ENCODE assay signal across 18 cellular contexts in the genomic region with DNA sequence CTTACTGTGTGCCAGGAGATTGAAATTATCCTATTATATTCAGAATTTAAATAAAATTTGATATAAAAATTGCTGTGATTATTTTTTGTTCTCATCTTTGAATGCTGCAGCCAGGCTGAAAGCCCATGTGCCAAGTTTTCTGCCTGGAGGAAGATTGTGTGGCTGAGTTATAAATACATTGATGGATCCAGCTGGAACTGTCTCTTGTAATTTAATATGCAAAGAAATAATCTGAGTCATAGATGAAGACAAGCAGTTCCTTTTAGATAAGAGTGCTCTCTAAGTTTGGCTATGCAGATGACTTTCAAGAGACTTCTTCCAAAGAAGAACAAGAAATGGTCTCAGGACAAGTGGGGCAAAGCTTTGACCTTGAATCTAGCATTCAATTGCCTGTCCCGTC.
DNase-seq lines count a peak whose midpoint lies in the region; ATAC-seq and TF ChIP-seq lines count a peak whose summit lies in the region.
"Had no signal": no experiment of that assay in that cellular context is flagged by ENCODE, and none has a peak within 500 bp of the region (broad histone marks: within the 10 kb centered on the region; RNA-seq: fewer than 3 reads in every experiment).

No MANE protein-coding gene starts in this region.

- H3K9me3 Mint-ChIP-seq in MCF 10A (ENCODE audit: unreplicated experiment) = no peaks in the 10 kb centered on the region

- H3K4me3 ChIP-seq in choroid plexus epithelial cell (ENCODE audit: low read depth, low read length) (no peak overlapping the region), lower leg skin (ENCODE audit: low read depth, poor library complexity, severe bottlenecking) (no peak overlapping the region)
- H3K4me3 ChIP-seq: gastroesophageal sphincter, GM12878 had no signal

- DNase-seq in Right ventricle myocardium inferior (ENCODE audit: missing footprints) (no peak), cardiac septum (ENCODE audit: low spot score) (no peak), choroid plexus epithelial cell (ENCODE audit: low read depth) (peak; percentile 39), hepatic stellate cell (ENCODE audit: low spot score) (peak; percentile 5), lower leg skin (ENCODE audit: low spot score in 2 of 2) (no peak), NCI-H524 treated with DMSO at 0.1 percent for 48 hours (lab: John Stamatoyannopoulos, UW) (no peak), MCF 10A (ENCODE audit: unreplicated experiment) (no peak), SIG-M5 treated with dmso at 0.1 percent for 504 hours (lab: John Stamatoyannopoulos, UW; ENCODE audit: unreplicated experiment) (no peak)
- DNase-seq: activated CD8-positive, alpha-beta T cell treated with anti-CD3 and anti-CD28 coated beads, Interleukin-2, amount 10 ng/mL, durations not matched to agents 7 days and 5 days; CD4-positive, alpha-beta memory T cell; effector CD4-positive, alpha-beta T cell; immature natural killer cell; midbrain; NCI-H1694; NCI-H510A had no signal

- BruUV-seq in MCF 10A (replicated peaks; lab: Mats Ljungman, UMichigan) = no TSS peak

- H3K36me3 Mint-ChIP-seq in MCF 10A (ENCODE audit: insufficient read depth, unreplicated experiment) = no peaks in the 10 kb centered on the region
- H3K36me3 Mint-ChIP-seq: CD4-positive, alpha-beta memory T cell; immature natural killer cell had no signal

- POLR2A ChIA-PET in MCF 10A (lab: Yijun Ruan, JAX) = interaction anchor here (1.1 to 1.3 kb wide), 2 partner anchors 12 to 106 kb away, joined by 3 read pairs; no protein-coding TSS in a partner anchor

- CTCF ChIA-PET in MCF 10A (lab: Yijun Ruan, JAX) = no interaction called here

- intact Hi-C loops in Right ventricle myocardium inferior (cut with DNase I) = no loop called here
- intact Hi-C loops in cardiac septum (cut with DNase I) = loop anchor here (5.0 to 10.0 kb wide), 2 partner anchors 36 to 184 kb away; no protein-coding TSS in a partner anchor
- intact Hi-C loops in lower leg skin (cut with DNase I; ENCODE audit: low total_unique reads) = no loop called here
- intact Hi-C loops in MCF 10A (cut with micrococcal nuclease) = no loop called here

- no peaks in the 10 kb centered on the region for H3K27me3 Mint-ChIP-seq in MCF 10A (ENCODE audit: insufficient read depth, unreplicated experiment)
- H3K27me3 Mint-ChIP-seq: CD4-positive, alpha-beta memory T cell had no signal

- no peak for TF ChIP-seq POLR2A in lower leg skin (IDR thresholded peaks at IDR 0.05)

- no peak overlapping the region for H3K4me3 Mint-ChIP-seq in MCF 10A (ENCODE audit: unreplicated experiment)
- H3K4me3 Mint-ChIP-seq: activated CD8-positive, alpha-beta T cell treated with anti-CD3 and anti-CD28 coated beads, Interleukin-2, amount 10 ng/mL, durations not matched to agents 7 days and 5 days; activated T-helper 1 cell treated with anti-CD3 and anti-CD28 coated beads, Interleukin-12 subunit alpha, Interleukin-12 subunit beta, Interleukin-2, Interleukin-4 antibody, amounts not matched to agents 30 ng/mL and 10 ng/mL and 1 ng/mL, durations not matched to agents 14 hours and 24 hours and 36 hours; CD4-positive, alpha-beta memory T cell; immature natural killer cell had no signal

- no peak for TF ChIP-seq CTCF in choroid plexus epithelial cell (conservative IDR thresholded peaks at IDR 0.05; ENCODE audit: low read depth, low read length)
- no peak for TF ChIP-seq CTCF in lower leg skin (IDR thresholded peaks at IDR 0.05)
- TF ChIP-seq CTCF in MCF 10A (IDR thresholded peaks at IDR 0.05; ENCODE audit: unreplicated experiment) = no peak

- ATAC-seq in Right ventricle myocardium inferior = peak; percentile 75
- ATAC-seq: activated CD8-positive, alpha-beta T cell treated with anti-CD3 and anti-CD28 coated beads, Interleukin-2, amount 10 ng/mL, durations not matched to agents 7 days and 5 days; gastroesophageal sphincter; GM12878 had no signal

- no peak overlapping the region for H3K27ac Mint-ChIP-seq in MCF 10A (ENCODE audit: low read depth, unreplicated experiment)
- H3K27ac Mint-ChIP-seq: activated CD8-positive, alpha-beta T cell treated with anti-CD3 and anti-CD28 coated beads, Interleukin-2, amount 10 ng/mL, durations not matched to agents 7 days and 5 days; activated T-helper 1 cell treated with anti-CD3 and anti-CD28 coated beads, Interleukin-12 subunit alpha, Interleukin-12 subunit beta, Interleukin-2, Interleukin-4 antibody, amounts not matched to agents 30 ng/mL and 10 ng/mL and 1 ng/mL, durations not matched to agents 14 hours and 24 hours and 36 hours; CD4-positive, alpha-beta memory T cell; immature natural killer cell had no signal

- 33 to 36% methylated on average over 1 of the region's 1 CpG for WGBS in lower leg skin, 2 donors

- no peaks in the 10 kb centered on the region for H3K4me1 Mint-ChIP-seq in MCF 10A (ENCODE audit: insufficient read depth, unreplicated experiment)
- H3K4me1 Mint-ChIP-seq: CD4-positive, alpha-beta memory T cell; immature natural killer cell had no signal

Comparison
In these comparisons a context has a peak if more than half of its experiments do, and no peak if none do; other contexts are left out.
1. DNase-seq: peak in choroid plexus epithelial cell (single experiment) and hepatic stellate cell (single experiment); none in Right ventricle myocardium inferior (single experiment), cardiac septum (single experiment), lower leg skin (0 of 2), NCI-H524 treated with DMSO at 0.1 percent for 48 hours (single experiment), MCF 10A (single experiment) and SIG-M5 treated with dmso at 0.1 percent for 504 hours (single experiment).